11 cellular contexts compared by ENCODE assay signal in the genomic region with DNA sequence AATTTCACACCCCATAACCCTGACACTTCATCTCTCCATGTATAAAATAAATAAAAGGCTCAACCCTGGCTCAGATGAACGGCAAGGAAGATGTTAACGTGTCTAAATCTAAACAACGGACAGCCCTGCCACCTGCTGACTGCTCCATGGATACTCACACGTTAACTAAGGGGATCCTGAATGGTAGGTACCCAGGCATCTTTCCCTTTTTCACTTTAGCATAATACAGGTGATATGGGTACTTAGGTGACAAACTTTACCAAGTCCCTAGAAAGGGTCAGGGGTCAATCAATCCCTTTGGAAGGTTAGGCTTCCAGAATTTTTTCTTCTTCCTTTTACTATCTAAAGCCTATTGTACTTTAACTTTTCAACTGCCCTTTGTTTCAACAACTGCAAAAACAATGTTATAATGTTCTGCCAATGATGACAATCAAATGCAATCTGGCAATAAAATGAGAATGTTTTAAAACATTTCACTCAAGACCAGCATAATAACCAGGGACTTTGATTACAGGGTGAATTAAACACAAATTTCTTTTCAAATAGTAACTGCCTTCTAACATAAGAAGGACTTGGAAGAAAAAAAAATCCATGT. TPM values are rescaled to one million over a fixed set of nuclear protein-coding genes. Genes with fewer than 3 reads are reported as not detected.
A peak's percentile ranks its signal among the peaks of the same experiment; 100 is the strongest.
DNase-seq lines count a peak whose midpoint lies in the region; ATAC-seq and TF ChIP-seq lines count a peak whose summit lies in the region.
"Had no signal": no experiment of that assay in that cellular context is flagged by ENCODE, and none has a peak within 500 bp of the region (broad histone marks: within the 10 kb centered on the region; RNA-seq: fewer than 3 reads in every experiment).

No MANE protein-coding gene starts in this region.

- no peak overlapping the region for H3K4me3 Mint-ChIP-seq in activated CD4-positive, alpha-beta T cell treated with anti-CD3 and anti-CD28 coated beads for 36 hours
- H3K4me3 Mint-ChIP-seq: memory B cell had no signal

- intact Hi-C loops in activated CD4-positive, alpha-beta T cell treated with anti-CD3 and anti-CD28 coated beads for 36 hours (cut with DNase I, micrococcal nuclease) = loop anchor here (1.0 to 2.0 kb wide), 2 partner anchors 132 to 252 kb away; no protein-coding TSS in a partner anchor
- intact Hi-C loops in left ventricle myocardium inferior (cut with micrococcal nuclease) = no loop called here

- H2AFZ ChIP-seq in SU-DHL-6 (ENCODE audit: low read depth, low read length, severe bottlenecking) = no peak overlapping the region

- CTCF ChIA-PET in activated CD4-positive, alpha-beta T cell treated with anti-CD3 and anti-CD28 coated beads for 36 hours (lab: Charles Lee) = no interaction called here

- TF ChIP-seq CTCF in SU-DHL-6 (IDR thresholded peaks at IDR 0.05; ENCODE audit: insufficient read depth, low read length, poor library complexity, severe bottlenecking) (peak; percentile 35), left ventricle myocardium inferior (IDR thresholded peaks at IDR 0.05; ENCODE audit: borderline replicate concordance) (peak; percentile 54), tibial nerve (IDR thresholded peaks at IDR 0.05) (peak in 4 of 5 experiments; percentile 11 to 32 (median 16))

- no peaks in the 10 kb centered on the region for H3K36me3 Mint-ChIP-seq in activated CD4-positive, alpha-beta T cell treated with anti-CD3 and anti-CD28 coated beads for 36 hours (ENCODE audit: low read depth)
- H3K36me3 Mint-ChIP-seq: memory B cell had no signal

- H4K20me1 ChIP-seq in SU-DHL-6 (ENCODE audit: low read depth, low read length) = no peaks in the 10 kb centered on the region

- no peaks in the 10 kb centered on the region for H3K9me2 ChIP-seq in SU-DHL-6 (replicated peaks; ENCODE audit: insufficient read depth, low read length)

- H3K36me3 ChIP-seq in SU-DHL-6 (ENCODE audit: low read length) (no peaks in the 10 kb centered on the region), left ventricle myocardium inferior (peaks cover 28% of the 10 kb centered on the region), tibial nerve (peaks cover 0 to 16% (median 0%) of the 10 kb centered on the region in 3 donors)

- H3K4me1 ChIP-seq in left ventricle myocardium inferior (peaks cover 45% of the 10 kb centered on the region), tibial nerve (peaks cover 0 to 51% (median 17%) of the 10 kb centered on the region in 4 donors)

- no peak for TF ChIP-seq POLR2A in tibial nerve (IDR thresholded peaks at IDR 0.05)

- H3K9me3 ChIP-seq in SU-DHL-6 (ENCODE audit: insufficient read depth, low read length) (no peaks in the 10 kb centered on the region), left ventricle myocardium inferior (replicated peaks) (no peaks in the 10 kb centered on the region), tibial nerve (no peaks in the 10 kb centered on the region)

- H3F3A ChIP-seq in SU-DHL-6 (ENCODE audit: insufficient read depth) = no peaks in the 10 kb centered on the region

- H3K4me2 ChIP-seq in SU-DHL-6 (ENCODE audit: low read depth, low read length, poor library complexity, severe bottlenecking) = no peak overlapping the region

- H3K9ac ChIP-seq in SU-DHL-6 (ENCODE audit: low read length) = no peak overlapping the region

- H3K4me1 Mint-ChIP-seq in activated CD4-positive, alpha-beta T cell treated with anti-CD3 and anti-CD28 coated beads for 36 hours = peaks cover 17% of the 10 kb centered on the region

- no peaks in the 10 kb centered on the region for H3K9me3 Mint-ChIP-seq in activated CD4-positive, alpha-beta T cell treated with anti-CD3 and anti-CD28 coated beads for 36 hours (ENCODE audit: low read depth)
- H3K9me3 Mint-ChIP-seq: memory B cell had no signal

- TF ChIP-seq EP300 in tibial nerve (IDR thresholded peaks at IDR 0.05) = no peak

- 34% methylated on average over 4 of the region's 4 CpGs for WGBS in tibial nerve, 2 donors

- peak; percentile 29 for DNase-seq in activated CD4-positive, alpha-beta T cell treated with anti-CD3 and anti-CD28 coated beads for 36 hours
- DNase-seq in activated CD4-positive, alpha-beta T cell treated with anti-CD3 and anti-CD28 coated beads, Interleukin-2, amount 50 U/mL, for 1 hour = no peak
- DNase-seq in left ventricle myocardium inferior (no peak), tibial nerve (ENCODE audit: low spot score in 2 of 2) (no peak), DMS79 treated with DMSO at 0.1 percent for 48 hours (lab: John Stamatoyannopoulos, UW) (no peak), HuH-7 (ENCODE audit: low spot score) (no peak)
- DNase-seq: H7, NCI-H187 treated with DMSO at 0.1 percent for 48 hours had no signal

- POLR2A ChIA-PET in activated CD4-positive, alpha-beta T cell treated with anti-CD3 and anti-CD28 coated beads for 36 hours (lab: Charles Lee) = no interaction called here

- peaks cover 11% of the 10 kb centered on the region for H3K27me3 Mint-ChIP-seq in activated CD4-positive, alpha-beta T cell treated with anti-CD3 and anti-CD28 coated beads for 36 hours

- no peaks in the 10 kb centered on the region for H3K79me2 ChIP-seq in SU-DHL-6 (ENCODE audit: insufficient read depth, low read length)

- H3K27me3 ChIP-seq in SU-DHL-6 (ENCODE audit: low read length) (no peaks in the 10 kb centered on the region), left ventricle myocardium inferior (ENCODE audit: low read depth) (no peaks in the 10 kb centered on the region), tibial nerve (no peaks in the 10 kb centered on the region)

- no peak overlapping the region for H3K27ac Mint-ChIP-seq in activated CD4-positive, alpha-beta T cell treated with anti-CD3 and anti-CD28 coated beads for 36 hours
- H3K27ac Mint-ChIP-seq: memory B cell had no signal

- H3K27ac ChIP-seq in SU-DHL-6 (ENCODE audit: low read depth, low read length) (no peak overlapping the region), left ventricle myocardium inferior (replicated peaks) (peak overlapping the region; percentile 93), tibial nerve (peak overlapping the region; percentile 50 to 95 (median 82))

- no peak for ATAC-seq in activated CD4-positive, alpha-beta T cell treated with anti-CD3 and anti-CD28 coated beads for 36 hours
- no peak for ATAC-seq in HG03280 (IDR thresholded peaks at IDR 0.05; ENCODE audit: unreplicated experiment)

- H3K4me3 ChIP-seq in SU-DHL-6 (ENCODE audit: insufficient read depth, low read length, poor library complexity, severe bottlenecking) (no peak overlapping the region), left ventricle myocardium inferior (peak overlapping the region; percentile 26), tibial nerve (no peak overlapping the region)

RNA-seq across cellular contexts. Expression of gene IPCEF1, which starts 52.4 kb away (rescaled TPM):
- total RNA-seq in activated CD4-positive, alpha-beta T cell treated with anti-CD3 and anti-CD28 coated beads for 36 hours = 10 to 100 TPM; 10.9 to 11.6 TPM
- 1.7 TPM for total RNA-seq in left ventricle myocardium inferior
- total RNA-seq in tibial nerve = 1 to 10 TPM in 3 of 4 donors, under 1 TPM in 1; 0.63 to 5.3 (median 1.9) TPM
